In the genomic region with DNA sequence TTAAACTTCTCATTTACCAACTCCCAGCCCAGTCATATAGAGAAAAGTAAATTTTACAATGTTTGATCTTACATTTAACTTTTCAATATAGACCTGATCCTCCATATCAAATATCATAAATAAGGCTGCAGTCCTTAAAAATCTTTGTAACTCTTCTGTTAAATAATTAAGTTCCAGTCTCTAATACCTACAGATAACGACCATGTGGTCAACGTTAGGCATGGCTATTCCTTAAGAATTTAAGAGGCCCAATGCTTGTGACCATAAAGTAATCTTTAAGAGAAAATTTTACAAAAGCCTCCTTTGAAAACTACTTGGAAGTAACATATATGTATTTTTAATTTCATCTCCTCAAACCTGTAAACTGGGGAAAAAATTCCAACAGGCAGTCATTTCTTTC, we compare ENCODE assay signal across 10 cellular contexts. TPM values are rescaled to one million over a fixed set of nuclear protein-coding genes. Genes with fewer than 3 reads are reported as not detected.
DNase-seq lines count a peak whose midpoint lies in the region; ATAC-seq and TF ChIP-seq lines count a peak whose summit lies in the region.
"Had no signal": no experiment of that assay in that cellular context is flagged by ENCODE, and none has a peak within 500 bp of the region (broad histone marks: within the 10 kb centered on the region; RNA-seq: fewer than 3 reads in every experiment).

No MANE protein-coding gene starts in this region.

- H3K27ac Mint-ChIP-seq in activated CD4-positive, alpha-beta T cell treated with anti-CD3 and anti-CD28 coated beads, Interleukin-2, amount 10 ng/mL, durations not matched to agents 24 days and 14 days, result peak overlapping the region; percentile 12
- H3K27ac Mint-ChIP-seq in chondrocyte (ENCODE audit: unreplicated experiment), result no peak overlapping the region

- no peak overlapping the region for H3K27ac ChIP-seq in osteoblast (ENCODE audit: low read depth, low read length)

- peaks cover 85% of the 10 kb centered on the region for H3K79me2 ChIP-seq in osteoblast (ENCODE audit: insufficient read depth, low read length)

- no peak for ATAC-seq in GM19463 (IDR thresholded peaks at IDR 0.05; ENCODE audit: unreplicated experiment)
- no peak for ATAC-seq in HG02798 (IDR thresholded peaks at IDR 0.05; ENCODE audit: poor library complexity, unreplicated experiment)

- H3K9me3 Mint-ChIP-seq in activated CD4-positive, alpha-beta T cell treated with anti-CD3 and anti-CD28 coated beads, Interleukin-2, amount 10 ng/mL, durations not matched to agents 24 days and 14 days, result no peaks in the 10 kb centered on the region
- H3K9me3 Mint-ChIP-seq in chondrocyte (ENCODE audit: low read depth), result no peaks in the 10 kb centered on the region

- DNase-seq in activated CD4-positive, alpha-beta T cell treated with anti-CD3 and anti-CD28 coated beads, Interleukin-2, amount 10 ng/mL, durations not matched to agents 24 days and 14 days, result no peak
- no peak for DNase-seq in activated CD4-positive, alpha-beta T cell treated with anti-CD3 and anti-CD28 coated beads, Interleukin-2, amount 50 U/mL, for 1 hour
- DNase-seq in NB4 (ENCODE audit: low read depth) (no peak), chondrocyte (ENCODE audit: low spot score) (no peak), osteoblast (ENCODE audit: insufficient read length, low spot score, missing footprints) (no peak), HuH-7.5 (ENCODE audit: low spot score) (no peak)
- DNase-seq: activated CD4-positive, alpha-beta T cell treated with anti-CD3 and anti-CD28 coated beads for 1 hour; NCI-H1930 had no signal

- no peaks in the 10 kb centered on the region for H3K27me3 ChIP-seq in osteoblast (ENCODE audit: insufficient read depth, low read length)

- no peak overlapping the region for H2AFZ ChIP-seq in osteoblast (ENCODE audit: low read length)

- H3K36me3 Mint-ChIP-seq in activated CD4-positive, alpha-beta T cell treated with anti-CD3 and anti-CD28 coated beads, Interleukin-2, amount 10 ng/mL, durations not matched to agents 24 days and 14 days (ENCODE audit: low read depth), result peaks cover 45% of the 10 kb centered on the region
- H3K36me3 Mint-ChIP-seq in chondrocyte (ENCODE audit: low read depth), result no peaks in the 10 kb centered on the region

- peaks cover 9% of the 10 kb centered on the region for H4K20me1 ChIP-seq in osteoblast (ENCODE audit: insufficient read depth, low read length)

- H3K4me1 Mint-ChIP-seq in activated CD4-positive, alpha-beta T cell treated with anti-CD3 and anti-CD28 coated beads, Interleukin-2, amount 10 ng/mL, durations not matched to agents 24 days and 14 days, result peaks cover 56% of the 10 kb centered on the region
- H3K4me1 Mint-ChIP-seq in chondrocyte (ENCODE audit: low read depth), result peaks cover 58% of the 10 kb centered on the region

- peak overlapping the region; percentile 80 for H3K4me3 Mint-ChIP-seq in activated CD4-positive, alpha-beta T cell treated with anti-CD3 and anti-CD28 coated beads, Interleukin-2, amount 10 ng/mL, durations not matched to agents 24 days and 14 days
- peak overlapping the region; percentile 39 for H3K4me3 Mint-ChIP-seq in chondrocyte (ENCODE audit: unreplicated experiment)

- TF ChIP-seq POLR2A in NB4 (IDR thresholded peaks at IDR 0.05; ENCODE audit: extremely low read depth, insufficient read length), result no peak

- peak overlapping the region; percentile 98 for H3K4me2 ChIP-seq in osteoblast (ENCODE audit: insufficient read depth, low read length)

- H3K36me3 ChIP-seq in osteoblast (ENCODE audit: insufficient read depth, low read length), result peaks cover 3% of the 10 kb centered on the region

- H3K4me3 ChIP-seq in NB4 (ENCODE audit: low read depth, low read length), result peak overlapping the region; percentile 87
- H3K4me3 ChIP-seq in osteoblast (ENCODE audit: insufficient read depth, low read length), result peak overlapping the region; percentile 56

- peaks cover 41% of the 10 kb centered on the region for H3K4me1 ChIP-seq in osteoblast (ENCODE audit: insufficient read depth, low read length)

- no peaks in the 10 kb centered on the region for H3K27me3 Mint-ChIP-seq in activated CD4-positive, alpha-beta T cell treated with anti-CD3 and anti-CD28 coated beads, Interleukin-2, amount 10 ng/mL, durations not matched to agents 24 days and 14 days
- no peaks in the 10 kb centered on the region for H3K27me3 Mint-ChIP-seq in chondrocyte (ENCODE audit: low read depth)

- intact Hi-C loops in activated CD4-positive, alpha-beta T cell treated with anti-CD3 and anti-CD28 coated beads, Interleukin-2, amount 10 ng/mL, durations not matched to agents 24 days and 14 days (cut with micrococcal nuclease), result loop anchor here (5.0 to 10.0 kb wide), 2 partner anchors 1264 to 1529 kb away; partner anchors contain the start of gene RMND1

- TF ChIP-seq CTCF in NB4 (IDR thresholded peaks at IDR 0.05; ENCODE audit: low read depth, low read length), result no peak
- no peak for TF ChIP-seq CTCF in chondrocyte (IDR thresholded peaks at IDR 0.05)
- no peak for TF ChIP-seq CTCF in osteoblast (IDR thresholded peaks at IDR 0.05; ENCODE audit: extremely low read depth, low read depth, low read length)

- H3K9me3 ChIP-seq in osteoblast (ENCODE audit: low read depth, low read length), result no peaks in the 10 kb centered on the region

RNA-seq across cellular contexts. Expression of gene FBXO5, which starts 1.6 kb away (rescaled TPM):
- 34.9 and 36.4 TPM in 2 replicates for total RNA-seq in activated CD4-positive, alpha-beta T cell treated with anti-CD3 and anti-CD28 coated beads, Interleukin-2, amount 10 ng/mL, durations not matched to agents 24 days and 14 days
- total RNA-seq in chondrocyte, result 6.8 to 10.8 TPM (median 7.3 TPM) in 3 replicates
- 6.5 and 8.5 TPM in 2 replicates for total RNA-seq in osteoblast

RNA-seq across cellular contexts. Expression of gene MTRF1L, which starts 21.3 kb away (rescaled TPM):
- 20.6 and 21.3 TPM in 2 replicates for total RNA-seq in activated CD4-positive, alpha-beta T cell treated with anti-CD3 and anti-CD28 coated beads, Interleukin-2, amount 10 ng/mL, durations not matched to agents 24 days and 14 days
- total RNA-seq in chondrocyte (16.5 to 17.6 TPM (median 17.1 TPM) in 3 replicates), osteoblast (17.4 and 18.8 TPM in 2 replicates)
